ENCODE assay signal across 8 cellular contexts in the genomic region with DNA sequence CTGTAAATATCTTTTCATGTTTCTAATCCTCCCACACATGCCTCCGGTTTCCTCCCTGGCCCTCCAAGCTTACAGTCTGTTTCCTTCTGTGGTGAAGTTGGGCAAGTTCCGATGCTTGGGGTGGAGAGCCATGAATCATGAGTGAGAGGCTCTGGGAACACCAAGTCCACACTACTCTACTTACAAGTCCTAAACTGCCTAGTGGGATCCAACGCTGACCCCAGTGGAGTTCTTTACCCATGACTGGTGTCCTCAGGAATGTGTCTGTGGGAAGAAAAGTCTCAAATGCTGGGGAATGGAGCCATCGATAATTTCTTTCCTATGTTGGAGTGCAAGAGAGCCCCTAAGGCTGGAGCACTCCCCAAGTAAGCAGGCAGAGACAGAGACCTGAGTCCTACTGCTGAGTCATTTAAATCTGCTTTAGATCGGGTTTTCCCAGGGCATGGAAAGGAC.
DNase-seq lines count a peak whose midpoint lies in the region; ATAC-seq and TF ChIP-seq lines count a peak whose summit lies in the region.

No MANE protein-coding gene starts in this region.

- H4K20me1 ChIP-seq in hepatocyte (ENCODE audit: insufficient read depth, poor library complexity, severe bottlenecking), result no peaks in the 10 kb centered on the region

- H2AFZ ChIP-seq in hepatocyte, result no peak overlapping the region

- 81% methylated on average over 5 of the region's 5 CpGs for WGBS in hepatocyte (ENCODE audit: low lambda C conversion rate, missing lambda C conversion rate)

- no peak for TF ChIP-seq CTCF in hepatocyte (IDR thresholded peaks at IDR 0.05; ENCODE audit: poor library complexity)

- no peaks in the 10 kb centered on the region for H3K27me3 Mint-ChIP-seq in stimulated activated naive CD8-positive, alpha-beta T cell treated with anti-CD3 and anti-CD28 coated beads, Interleukin-15, amount 100 ng/mL, for 72 hours

- peak; percentile 90 for DNase-seq in MG63
- DNase-seq in activated naive CD4-positive, alpha-beta T cell treated with anti-CD3 and anti-CD28 coated beads, Interleukin-2, amount 50 U/mL, for 16 hours, result peak; percentile 25
- DNase-seq in hepatocyte (ENCODE audit: low spot score), result peak; percentile 38
- peak; percentile 16 to 51 for DNase-seq in stimulated activated naive CD8-positive, alpha-beta T cell treated with anti-CD3 and anti-CD28 coated beads, Interleukin-15, amount 100 ng/mL, for 72 hours
- DNase-seq in NCI-H82 treated with DMSO at 0.1 percent for 48 hours (lab: John Stamatoyannopoulos, UW; ENCODE audit: unreplicated experiment), result no peak
- no peak for DNase-seq in superior temporal gyrus (ENCODE audit: extremely low spot score)
- DNase-seq in NCI-H1092 treated with DMSO at 0.1 percent for 48 hours (lab: John Stamatoyannopoulos, UW), result no peak

- H3K9me3 Mint-ChIP-seq in stimulated activated naive CD8-positive, alpha-beta T cell treated with anti-CD3 and anti-CD28 coated beads, Interleukin-15, amount 100 ng/mL, for 72 hours, result peaks cover 0 to 3% of the 10 kb centered on the region in 2 donors

- no peaks in the 10 kb centered on the region for H3K4me1 ChIP-seq in hepatocyte (ENCODE audit: insufficient read depth)

- no peaks in the 10 kb centered on the region for H3K79me2 ChIP-seq in hepatocyte

- H3K27ac Mint-ChIP-seq in stimulated activated naive CD8-positive, alpha-beta T cell treated with anti-CD3 and anti-CD28 coated beads, Interleukin-15, amount 100 ng/mL, for 72 hours, result no peak overlapping the region

- H3K27me3 ChIP-seq in MG63 (no peaks in the 10 kb centered on the region), hepatocyte (no peaks in the 10 kb centered on the region)

- H3K4me1 Mint-ChIP-seq in stimulated activated naive CD8-positive, alpha-beta T cell treated with anti-CD3 and anti-CD28 coated beads, Interleukin-15, amount 100 ng/mL, for 72 hours, result peaks cover 28% of the 10 kb centered on the region

- ATAC-seq in stimulated activated naive CD8-positive, alpha-beta T cell treated with anti-CD3 and anti-CD28 coated beads, Interleukin-15, amount 100 ng/mL, for 72 hours, result peak; percentile 51
- ATAC-seq in HG03045 (IDR thresholded peaks at IDR 0.05; ENCODE audit: unreplicated experiment), result no peak

- H3K36me3 ChIP-seq in MG63, result no peaks in the 10 kb centered on the region
- H3K36me3 ChIP-seq in hepatocyte (replicated peaks; ENCODE audit: insufficient read depth, low read depth), result no peaks in the 10 kb centered on the region

- H3K4me3 ChIP-seq in MG63, result no peak overlapping the region
- H3K4me3 ChIP-seq in hepatocyte, result no peak overlapping the region

- H3K9me3 ChIP-seq in MG63, result no peaks in the 10 kb centered on the region; the same call in 1 of the 2 replicates
- H3K9me3 ChIP-seq in hepatocyte (ENCODE audit: low read depth), result no peaks in the 10 kb centered on the region

- peak overlapping the region; percentile 31 for H3K27ac ChIP-seq in hepatocyte

- H3K9me2 ChIP-seq in hepatocyte (replicated peaks; ENCODE audit: insufficient read depth), result no peaks in the 10 kb centered on the region

- peak overlapping the region; percentile 10 to 23 for H3K4me3 Mint-ChIP-seq in stimulated activated naive CD8-positive, alpha-beta T cell treated with anti-CD3 and anti-CD28 coated beads, Interleukin-15, amount 100 ng/mL, for 72 hours

- no peak overlapping the region for H3K4me2 ChIP-seq in hepatocyte

Comparison
In these comparisons a context has a peak if more than half of its experiments do, and no peak if none do; other contexts are left out.
1. DNase-seq: peak in MG63 (single experiment), activated naive CD4-positive, alpha-beta T cell treated with anti-CD3 and anti-CD28 coated beads, Interleukin-2, amount 50 U/mL, for 16 hours (single experiment), hepatocyte (single experiment) and stimulated activated naive CD8-positive, alpha-beta T cell treated with anti-CD3 and anti-CD28 coated beads, Interleukin-15, amount 100 ng/mL, for 72 hours (2 of 2); none in NCI-H82 treated with DMSO at 0.1 percent for 48 hours (single experiment), superior temporal gyrus (single experiment) and NCI-H1092 treated with DMSO at 0.1 percent for 48 hours (single experiment).